ENCODE assay signal across 10 cellular contexts in the genomic region with DNA sequence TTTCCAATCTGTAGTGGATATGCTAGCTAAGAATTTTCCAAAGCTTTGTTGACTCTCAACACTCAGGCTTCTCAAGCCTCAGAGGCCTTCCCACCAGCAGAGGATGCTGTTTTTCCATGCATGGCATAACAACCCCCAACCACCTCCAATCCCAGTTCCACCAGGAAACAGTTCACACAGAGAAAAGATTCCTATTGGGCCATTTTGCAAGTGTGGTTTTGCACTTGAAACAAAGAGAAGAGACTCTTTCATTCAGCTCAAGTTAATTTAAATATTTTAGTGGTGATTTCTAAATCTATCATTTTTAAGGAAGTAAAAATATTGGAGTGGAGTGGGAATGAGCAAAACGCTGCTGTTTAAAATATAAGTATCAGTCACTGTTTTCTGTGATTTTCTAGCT.
DNase-seq lines count a peak whose midpoint lies in the region; ATAC-seq and TF ChIP-seq lines count a peak whose summit lies in the region.
"Had no signal": no experiment of that assay in that cellular context is flagged by ENCODE, and none has a peak within 500 bp of the region (broad histone marks: within the 10 kb centered on the region; RNA-seq: fewer than 3 reads in every experiment).

No MANE protein-coding gene starts in this region.

- TF ChIP-seq CTCF in chondrocyte (IDR thresholded peaks at IDR 0.05) (peak; percentile 97), vagina (IDR thresholded peaks at IDR 0.05) (peak; percentile 80 to 91 (median 84))

- peak; percentile 26 for DNase-seq in SIG-M5 treated with dmso at 0.1 percent for 504 hours (lab: John Stamatoyannopoulos, UW; ENCODE audit: unreplicated experiment)
- DNase-seq in SIG-M5 (lab: John Stamatoyannopoulos, UW) = no peak
- DNase-seq in NCI-H524 treated with DMSO at 0.1 percent for 48 hours (lab: John Stamatoyannopoulos, UW) = peak; percentile 52
- DNase-seq in chondrocyte (ENCODE audit: low spot score) = no peak
- DNase-seq in left lobe of liver (ENCODE audit: low spot score) = no peak
- no peak for DNase-seq in vagina (ENCODE audit: extremely low spot score in 2 of 2)
- no peak for DNase-seq in stimulated activated effector memory CD8-positive, alpha-beta T cell treated with anti-CD3 and anti-CD28 coated beads, Interleukin-12 subunit alpha, Interleukin-12 subunit beta, amount 100 ng/mL, for 72 hours (ENCODE audit: low spot score in 2 of 2)
- no peak for DNase-seq in activated naive CD4-positive, alpha-beta T cell treated with anti-CD3 and anti-CD28 coated beads, Interleukin-2, amount 50 U/mL, for 72 hours (ENCODE audit: low spot score in 2 of 2)

- peaks cover 6% of the 10 kb centered on the region for H3K4me1 ChIP-seq in vagina
- H3K4me1 ChIP-seq: BLaER1 treated with 17β-estradiol and CSF1 and Interleukin-3, amounts not matched to agents 10 nM and 100 nM had no signal

- intact Hi-C loops in vagina (cut with DNase I) = no loop called here

- TF ChIP-seq POLR2A in vagina (IDR thresholded peaks at IDR 0.05) = no peak

- peak overlapping the region; percentile 11 for H3K4me3 Mint-ChIP-seq in chondrocyte (ENCODE audit: unreplicated experiment)
- H3K4me3 Mint-ChIP-seq in stimulated activated effector memory CD8-positive, alpha-beta T cell treated with anti-CD3 and anti-CD28 coated beads, Interleukin-12 subunit alpha, Interleukin-12 subunit beta, amount 100 ng/mL, for 72 hours = no peak overlapping the region
- H3K4me3 Mint-ChIP-seq: stimulated activated naive CD8-positive, alpha-beta T cell treated with anti-CD3 and anti-CD28 coated beads, Interleukin-15, Interleukin-2, amounts not matched to agents 100 ng/mL and 50 ng/mL, for 24 hours had no signal

- H3K4me3 ChIP-seq in vagina = no peak overlapping the region
- H3K4me3 ChIP-seq: BLaER1 treated with 17β-estradiol and CSF1 and Interleukin-3, amounts not matched to agents 10 nM and 100 nM had no signal

- H3K27ac Mint-ChIP-seq in chondrocyte (ENCODE audit: unreplicated experiment) = peak overlapping the region; percentile 76
- no peak overlapping the region for H3K27ac Mint-ChIP-seq in stimulated activated effector memory CD8-positive, alpha-beta T cell treated with anti-CD3 and anti-CD28 coated beads, Interleukin-12 subunit alpha, Interleukin-12 subunit beta, amount 100 ng/mL, for 72 hours
- H3K27ac Mint-ChIP-seq in activated naive CD4-positive, alpha-beta T cell treated with anti-CD3 and anti-CD28 coated beads, Interleukin-2, amount 50 U/mL, for 72 hours = no peak overlapping the region
- H3K27ac Mint-ChIP-seq: stimulated activated naive CD8-positive, alpha-beta T cell treated with anti-CD3 and anti-CD28 coated beads, Interleukin-15, Interleukin-2, amounts not matched to agents 100 ng/mL and 50 ng/mL, for 24 hours had no signal

- no peaks in the 10 kb centered on the region for H3K27me3 ChIP-seq in vagina
- H3K27me3 ChIP-seq: BLaER1 treated with 17β-estradiol and CSF1 and Interleukin-3, amounts not matched to agents 10 nM and 100 nM had no signal

- no peaks in the 10 kb centered on the region for H3K36me3 Mint-ChIP-seq in chondrocyte (ENCODE audit: low read depth)
- H3K36me3 Mint-ChIP-seq in stimulated activated effector memory CD8-positive, alpha-beta T cell treated with anti-CD3 and anti-CD28 coated beads, Interleukin-12 subunit alpha, Interleukin-12 subunit beta, amount 100 ng/mL, for 72 hours = no peaks in the 10 kb centered on the region
- no peaks in the 10 kb centered on the region for H3K36me3 Mint-ChIP-seq in activated naive CD4-positive, alpha-beta T cell treated with anti-CD3 and anti-CD28 coated beads, Interleukin-2, amount 50 U/mL, for 72 hours

- peaks cover 52% of the 10 kb centered on the region for H3K4me1 Mint-ChIP-seq in chondrocyte (ENCODE audit: low read depth)
- no peaks in the 10 kb centered on the region for H3K4me1 Mint-ChIP-seq in stimulated activated effector memory CD8-positive, alpha-beta T cell treated with anti-CD3 and anti-CD28 coated beads, Interleukin-12 subunit alpha, Interleukin-12 subunit beta, amount 100 ng/mL, for 72 hours

- H3K9me3 Mint-ChIP-seq in chondrocyte (ENCODE audit: low read depth) = no peaks in the 10 kb centered on the region
- peaks cover 7% of the 10 kb centered on the region for H3K9me3 Mint-ChIP-seq in stimulated activated effector memory CD8-positive, alpha-beta T cell treated with anti-CD3 and anti-CD28 coated beads, Interleukin-12 subunit alpha, Interleukin-12 subunit beta, amount 100 ng/mL, for 72 hours
- H3K9me3 Mint-ChIP-seq in activated naive CD4-positive, alpha-beta T cell treated with anti-CD3 and anti-CD28 coated beads, Interleukin-2, amount 50 U/mL, for 72 hours = peaks cover 5 to 6% of the 10 kb centered on the region in 2 donors
- H3K9me3 Mint-ChIP-seq: stimulated activated naive CD8-positive, alpha-beta T cell treated with anti-CD3 and anti-CD28 coated beads, Interleukin-15, Interleukin-2, amounts not matched to agents 100 ng/mL and 50 ng/mL, for 24 hours had no signal

- H3K27me3 Mint-ChIP-seq in chondrocyte (ENCODE audit: low read depth) = no peaks in the 10 kb centered on the region

- H3K36me3 ChIP-seq in vagina = no peaks in the 10 kb centered on the region
- H3K36me3 ChIP-seq: BLaER1 treated with 17β-estradiol and CSF1 and Interleukin-3, amounts not matched to agents 10 nM and 100 nM had no signal

- H3K27ac ChIP-seq in vagina = peak overlapping the region; percentile 13
- H3K27ac ChIP-seq: BLaER1 treated with 17β-estradiol and CSF1 and Interleukin-3, amounts not matched to agents 10 nM and 100 nM had no signal

- no peaks in the 10 kb centered on the region for H3K9me3 ChIP-seq in vagina
- H3K9me3 ChIP-seq: BLaER1 treated with 17β-estradiol and CSF1 and Interleukin-3, amounts not matched to agents 10 nM and 100 nM had no signal

- peak; percentile 74 for ATAC-seq in left lobe of liver
- no peak for ATAC-seq in stimulated activated effector memory CD8-positive, alpha-beta T cell treated with anti-CD3 and anti-CD28 coated beads, Interleukin-12 subunit alpha, Interleukin-12 subunit beta, amount 100 ng/mL, for 72 hours
- ATAC-seq in activated naive CD4-positive, alpha-beta T cell treated with anti-CD3 and anti-CD28 coated beads, Interleukin-2, amount 50 U/mL, for 72 hours = no peak

Comparison
In these comparisons a context has a peak if more than half of its experiments do, and no peak if none do; other contexts are left out.
1. DNase-seq: peak in SIG-M5 treated with dmso at 0.1 percent for 504 hours (single experiment) and NCI-H524 treated with DMSO at 0.1 percent for 48 hours (single experiment); none in SIG-M5 (single experiment), chondrocyte (single experiment), left lobe of liver (single experiment), vagina (0 of 2), stimulated activated effector memory CD8-positive, alpha-beta T cell treated with anti-CD3 and anti-CD28 coated beads, Interleukin-12 subunit alpha, Interleukin-12 subunit beta, amount 100 ng/mL, for 72 hours (0 of 2) and activated naive CD4-positive, alpha-beta T cell treated with anti-CD3 and anti-CD28 coated beads, Interleukin-2, amount 50 U/mL, for 72 hours (0 of 2).